Comparison of ENCODE assay signal across 1 cellular context in genomic region chr17:28951428-28951990, GRCh38.
TF ChIP-seq lines count a peak whose summit lies in the region.

TSS of gene PHF12 (minus strand) at chr17:28951518. CDS start at chr17:28950960, 558 bp downstream.

TF ChIP-seq in GM12878, 131 proteins besides CTCF, POLR2A, EP300 and RAD21 (continued from another document and continues in another):
- peak; percentile 70 for TF ChIP-seq RUNX3 (IDR thresholded peaks at IDR 0.05; ENCODE audit: low read length)
- no peak for TF ChIP-seq CHD4 (IDR thresholded peaks at IDR 0.05)
- TF ChIP-seq, protein P1, sequence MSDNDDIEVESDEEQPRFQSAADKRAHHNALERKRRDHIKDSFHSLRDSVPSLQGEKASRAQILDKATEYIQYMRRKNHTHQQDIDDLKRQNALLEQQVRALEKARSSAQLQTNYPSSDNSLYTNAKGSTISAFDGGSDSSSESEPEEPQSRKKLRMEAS (IDR thresholded peaks at IDR 0.05; ENCODE audit: low read depth, low read length), result peak; percentile 61; the same call in 1 of the 2 replicates
- no peak for TF ChIP-seq CHD2 (IDR thresholded peaks at IDR 0.05; ENCODE audit: borderline replicate concordance, low read depth, low read length)
- peak; percentile 63; the same call in 1 of the 2 replicates for TF ChIP-seq ATF3 (IDR thresholded peaks at IDR 0.05; ENCODE audit: borderline replicate concordance, extremely low read depth, low read depth, low read length)
- no peak for TF ChIP-seq TARDBP (IDR thresholded peaks at IDR 0.05; ENCODE audit: borderline replicate concordance)
- no peak for TF ChIP-seq YBX1 (IDR thresholded peaks at IDR 0.05)
- no peak for TF ChIP-seq MYC (IDR thresholded peaks at IDR 0.05; ENCODE audit: insufficient read depth, insufficient read length, insufficient replicate concordance, low read length, severe bottlenecking)
- TF ChIP-seq FOXM1 (IDR thresholded peaks at IDR 0.05; ENCODE audit: low read depth, low read length), result no peak
- no peak for TF ChIP-seq NFXL1 (IDR thresholded peaks at IDR 0.05; ENCODE audit: borderline replicate concordance)
- TF ChIP-seq EGR1 (IDR thresholded peaks at IDR 0.05; ENCODE audit: borderline replicate concordance in 1 of 2, low read depth in 2 of 2, low read length in 2 of 2), result no peak
- TF ChIP-seq SIX5 (IDR thresholded peaks at IDR 0.05; ENCODE audit: low read depth, low read length, severe bottlenecking), result peak; percentile 31
- TF ChIP-seq POLR2AphosphoS2 (IDR thresholded peaks at IDR 0.05; ENCODE audit: low read depth, low read length), result 0 out of 2 replicates have a peak, but pooled peaks have one; percentile 37
- no peak for TF ChIP-seq HDAC6 (IDR thresholded peaks at IDR 0.05; ENCODE audit: unreplicated experiment)
- TF ChIP-seq SP1 (IDR thresholded peaks at IDR 0.05; ENCODE audit: low read depth, low read length), result peak; percentile 5
- 0 out of 2 replicates have a peak, but pooled peaks have one; percentile 28 for TF ChIP-seq DPF2 (IDR thresholded peaks at IDR 0.05)
- no peak for TF ChIP-seq PRDM15 (CRISPR knock-in tag; IDR thresholded peaks at IDR 0.05)
- TF ChIP-seq WRNIP1 (IDR thresholded peaks at IDR 0.05; ENCODE audit: borderline replicate concordance, low read depth, low read length), result no peak
- TF ChIP-seq HDGF (IDR thresholded peaks at IDR 0.05), result peak; percentile 61
- TF ChIP-seq, protein P2, sequence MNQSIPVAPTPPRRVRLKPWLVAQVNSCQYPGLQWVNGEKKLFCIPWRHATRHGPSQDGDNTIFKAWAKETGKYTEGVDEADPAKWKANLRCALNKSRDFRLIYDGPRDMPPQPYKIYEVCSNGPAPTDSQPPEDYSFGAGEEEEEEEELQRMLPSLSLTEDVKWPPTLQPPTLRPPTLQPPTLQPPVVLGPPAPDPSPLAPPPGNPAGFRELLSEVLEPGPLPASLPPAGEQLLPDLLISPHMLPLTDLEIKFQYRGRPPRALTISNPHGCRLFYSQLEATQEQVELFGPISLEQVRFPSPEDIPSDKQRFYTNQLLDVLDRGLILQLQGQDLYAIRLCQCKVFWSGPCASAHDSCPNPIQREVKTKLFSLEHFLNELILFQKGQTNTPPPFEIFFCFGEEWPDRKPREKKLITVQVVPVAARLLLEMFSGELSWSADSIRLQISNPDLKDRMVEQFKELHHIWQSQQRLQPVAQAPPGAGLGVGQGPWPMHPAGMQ (IDR thresholded peaks at IDR 0.05; ENCODE audit: borderline replicate concordance), result no peak
- peak; percentile 60; the same call in 1 of the 2 replicates for TF ChIP-seq BACH1 (IDR thresholded peaks at IDR 0.05; ENCODE audit: borderline replicate concordance)
- TF ChIP-seq BRCA1 (IDR thresholded peaks at IDR 0.05; ENCODE audit: low read depth, low read length), result no peak
- TF ChIP-seq, protein P3, sequence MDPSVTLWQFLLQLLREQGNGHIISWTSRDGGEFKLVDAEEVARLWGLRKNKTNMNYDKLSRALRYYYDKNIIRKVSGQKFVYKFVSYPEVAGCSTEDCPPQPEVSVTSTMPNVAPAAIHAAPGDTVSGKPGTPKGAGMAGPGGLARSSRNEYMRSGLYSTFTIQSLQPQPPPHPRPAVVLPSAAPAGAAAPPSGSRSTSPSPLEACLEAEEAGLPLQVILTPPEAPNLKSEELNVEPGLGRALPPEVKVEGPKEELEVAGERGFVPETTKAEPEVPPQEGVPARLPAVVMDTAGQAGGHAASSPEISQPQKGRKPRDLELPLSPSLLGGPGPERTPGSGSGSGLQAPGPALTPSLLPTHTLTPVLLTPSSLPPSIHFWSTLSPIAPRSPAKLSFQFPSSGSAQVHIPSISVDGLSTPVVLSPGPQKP (IDR thresholded peaks at IDR 0.05; ENCODE audit: low read depth, low read length), result no peak
- TF ChIP-seq, protein P4, sequence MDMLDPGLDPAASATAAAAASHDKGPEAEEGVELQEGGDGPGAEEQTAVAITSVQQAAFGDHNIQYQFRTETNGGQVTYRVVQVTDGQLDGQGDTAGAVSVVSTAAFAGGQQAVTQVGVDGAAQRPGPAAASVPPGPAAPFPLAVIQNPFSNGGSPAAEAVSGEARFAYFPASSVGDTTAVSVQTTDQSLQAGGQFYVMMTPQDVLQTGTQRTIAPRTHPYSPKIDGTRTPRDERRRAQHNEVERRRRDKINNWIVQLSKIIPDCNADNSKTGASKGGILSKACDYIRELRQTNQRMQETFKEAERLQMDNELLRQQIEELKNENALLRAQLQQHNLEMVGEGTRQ (IDR thresholded peaks at IDR 0.05; ENCODE audit: borderline replicate concordance, low read depth, low read length), result no peak
- TF ChIP-seq TBL1XR1 (IDR thresholded peaks at IDR 0.05; ENCODE audit: low read depth, low read length), result no peak; the same call in 1 of the 2 replicates
- no peak for TF ChIP-seq POU2F2 (IDR thresholded peaks at IDR 0.05; ENCODE audit: borderline replicate concordance, low read depth, low read length)
- TF ChIP-seq, protein P5, sequence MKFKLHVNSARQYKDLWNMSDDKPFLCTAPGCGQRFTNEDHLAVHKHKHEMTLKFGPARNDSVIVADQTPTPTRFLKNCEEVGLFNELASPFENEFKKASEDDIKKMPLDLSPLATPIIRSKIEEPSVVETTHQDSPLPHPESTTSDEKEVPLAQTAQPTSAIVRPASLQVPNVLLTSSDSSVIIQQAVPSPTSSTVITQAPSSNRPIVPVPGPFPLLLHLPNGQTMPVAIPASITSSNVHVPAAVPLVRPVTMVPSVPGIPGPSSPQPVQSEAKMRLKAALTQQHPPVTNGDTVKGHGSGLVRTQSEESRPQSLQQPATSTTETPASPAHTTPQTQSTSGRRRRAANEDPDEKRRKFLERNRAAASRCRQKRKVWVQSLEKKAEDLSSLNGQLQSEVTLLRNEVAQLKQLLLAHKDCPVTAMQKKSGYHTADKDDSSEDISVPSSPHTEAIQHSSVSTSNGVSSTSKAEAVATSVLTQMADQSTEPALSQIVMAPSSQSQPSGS (IDR thresholded peaks at IDR 0.05; ENCODE audit: low read length), result no peak
- TF ChIP-seq GABPA (IDR thresholded peaks at IDR 0.05; ENCODE audit: low read depth), result no peak
- TF ChIP-seq KLF5 (IDR thresholded peaks at IDR 0.05; ENCODE audit: partially characterized antibody), result peak; percentile 24
- TF ChIP-seq SPI1 (IDR thresholded peaks at IDR 0.05; ENCODE audit: borderline replicate concordance, insufficient read depth, low read depth, low read length), result peak; percentile 22; the same call in 1 of the 2 replicates
- TF ChIP-seq ZNF207 (IDR thresholded peaks at IDR 0.05; ENCODE audit: borderline replicate concordance), result no peak
- peak; percentile 18; the same call in 1 of the 2 replicates for TF ChIP-seq RB1 (IDR thresholded peaks at IDR 0.05; ENCODE audit: borderline replicate concordance)
- TF ChIP-seq, protein P6, sequence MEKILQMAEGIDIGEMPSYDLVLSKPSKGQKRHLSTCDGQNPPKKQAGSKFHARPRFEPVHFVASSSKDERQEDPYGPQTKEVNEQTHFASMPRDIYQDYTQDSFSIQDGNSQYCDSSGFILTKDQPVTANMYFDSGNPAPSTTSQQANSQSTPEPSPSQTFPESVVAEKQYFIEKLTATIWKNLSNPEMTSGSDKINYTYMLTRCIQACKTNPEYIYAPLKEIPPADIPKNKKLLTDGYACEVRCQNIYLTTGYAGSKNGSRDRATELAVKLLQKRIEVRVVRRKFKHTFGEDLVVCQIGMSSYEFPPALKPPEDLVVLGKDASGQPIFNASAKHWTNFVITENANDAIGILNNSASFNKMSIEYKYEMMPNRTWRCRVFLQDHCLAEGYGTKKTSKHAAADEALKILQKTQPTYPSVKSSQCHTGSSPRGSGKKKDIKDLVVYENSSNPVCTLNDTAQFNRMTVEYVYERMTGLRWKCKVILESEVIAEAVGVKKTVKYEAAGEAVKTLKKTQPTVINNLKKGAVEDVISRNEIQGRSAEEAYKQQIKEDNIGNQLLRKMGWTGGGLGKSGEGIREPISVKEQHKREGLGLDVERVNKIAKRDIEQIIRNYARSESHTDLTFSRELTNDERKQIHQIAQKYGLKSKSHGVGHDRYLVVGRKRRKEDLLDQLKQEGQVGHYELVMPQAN (conservative IDR thresholded peaks at IDR 0.05), result 0 out of 2 replicates have a peak, but pooled peaks have one; percentile 11
- no peak for TF ChIP-seq CBX5 (IDR thresholded peaks at IDR 0.05; ENCODE audit: low read depth)
- no peak for TF ChIP-seq SMC3 (IDR thresholded peaks at IDR 0.05; ENCODE audit: borderline replicate concordance, low read length)
- TF ChIP-seq MXI1 (IDR thresholded peaks at IDR 0.05; ENCODE audit: low read depth, low read length), result peak; percentile 49; the same call in 1 of the 2 replicates
- no peak for TF ChIP-seq MTA3 (IDR thresholded peaks at IDR 0.05; ENCODE audit: borderline replicate concordance, low read length)
- TF ChIP-seq TCF3 (IDR thresholded peaks at IDR 0.05; ENCODE audit: borderline replicate concordance, insufficient read depth, low read depth, low read length), result peak; percentile 20; the same call in 1 of the 2 replicates
- TF ChIP-seq SREBF2 (IDR thresholded peaks at IDR 0.05; ENCODE audit: low read length), result no peak
- TF ChIP-seq STAT3 (IDR thresholded peaks at IDR 0.05; ENCODE audit: low read depth, low read length), result no peak
- TF ChIP-seq ATF7 (IDR thresholded peaks at IDR 0.05; ENCODE audit: low read depth), result no peak
- TF ChIP-seq, protein P7, sequence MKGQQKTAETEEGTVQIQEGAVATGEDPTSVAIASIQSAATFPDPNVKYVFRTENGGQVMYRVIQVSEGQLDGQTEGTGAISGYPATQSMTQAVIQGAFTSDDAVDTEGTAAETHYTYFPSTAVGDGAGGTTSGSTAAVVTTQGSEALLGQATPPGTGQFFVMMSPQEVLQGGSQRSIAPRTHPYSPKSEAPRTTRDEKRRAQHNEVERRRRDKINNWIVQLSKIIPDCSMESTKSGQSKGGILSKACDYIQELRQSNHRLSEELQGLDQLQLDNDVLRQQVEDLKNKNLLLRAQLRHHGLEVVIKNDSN (IDR thresholded peaks at IDR 0.05; ENCODE audit: borderline replicate concordance, extremely low read length, insufficient read depth, low read depth, low read length), result no peak
- TF ChIP-seq MEF2A (IDR thresholded peaks at IDR 0.05; ENCODE audit: insufficient read depth, low read depth, low read length), result no peak
- no peak for TF ChIP-seq ZNF384 (IDR thresholded peaks at IDR 0.05; ENCODE audit: borderline replicate concordance, low read depth, low read length)
- no peak for TF ChIP-seq SKIL (IDR thresholded peaks at IDR 0.05; ENCODE audit: low read depth, poor library complexity, severe bottlenecking)
